Comparison of ENCODE assay signal across 24 cellular contexts in the genomic region with DNA sequence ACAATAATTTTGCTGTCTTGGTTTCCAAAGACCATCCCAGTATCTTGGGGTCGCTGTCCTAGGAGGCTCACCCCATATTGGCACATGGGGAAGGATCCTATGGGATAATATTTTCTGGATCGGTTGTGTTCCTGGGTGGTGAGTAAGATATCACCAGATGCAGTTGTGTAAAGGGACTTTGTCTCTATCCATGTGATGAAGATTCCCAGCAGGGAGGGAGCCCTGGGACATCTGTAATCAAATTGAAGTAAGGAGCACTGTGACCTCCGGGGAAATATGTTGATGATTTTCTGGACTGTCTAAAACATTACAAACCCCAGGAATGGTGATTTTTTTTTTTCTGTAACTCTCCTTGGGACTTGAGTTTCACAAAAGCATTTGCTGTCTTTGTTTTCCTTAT. TPM values are rescaled to one million over a fixed set of nuclear protein-coding genes. Genes with fewer than 3 reads are reported as not detected.
"Had no signal": no experiment of that assay in that cellular context is flagged by ENCODE, and none has a peak within 500 bp of the region (broad histone marks: within the 10 kb centered on the region; RNA-seq: fewer than 3 reads in every experiment).

No MANE protein-coding gene starts in this region.

- H3K27me3 ChIP-seq: brain microvascular endothelial cell, cardiac muscle cell had no signal

- H3K4me3 Mint-ChIP-seq: activated CD8-positive, alpha-beta memory T cell treated with anti-CD3 and anti-CD28 coated beads, Interleukin-2, amount 10 ng/mL, durations not matched to agents 7 days and 5 days; activated naive CD8-positive, alpha-beta T cell; activated T-cell treated with anti-CD3 and anti-CD28 coated beads, Interleukin-2, amount 50 U/mL, for 4 hours; T-cell had no signal

- H3K36me3 ChIP-seq: brain microvascular endothelial cell, cardiac muscle cell, WERI-Rb-1 had no signal

- H3K4me1 Mint-ChIP-seq: activated CD8-positive, alpha-beta memory T cell treated with anti-CD3 and anti-CD28 coated beads, Interleukin-2, amount 10 ng/mL, durations not matched to agents 7 days and 5 days; T-cell had no signal

- H3K9me3 Mint-ChIP-seq: activated T-cell treated with anti-CD3 and anti-CD28 coated beads, Interleukin-2, amount 50 U/mL, for 4 hours had no signal

- H3K36me3 Mint-ChIP-seq: activated CD8-positive, alpha-beta memory T cell treated with anti-CD3 and anti-CD28 coated beads, Interleukin-2, amount 10 ng/mL, durations not matched to agents 7 days and 5 days; activated naive CD8-positive, alpha-beta T cell; T-cell had no signal

- H3K27me3 Mint-ChIP-seq: activated CD8-positive, alpha-beta memory T cell treated with anti-CD3 and anti-CD28 coated beads, Interleukin-2, amount 10 ng/mL, durations not matched to agents 7 days and 5 days; activated naive CD8-positive, alpha-beta T cell; T-cell had no signal

- H3K4me3 ChIP-seq: cardiac muscle cell had no signal

- DNase-seq: activated CD4-positive, alpha-beta T cell treated with anti-CD3 and anti-CD28 coated beads for 4 hours; activated CD8-positive, alpha-beta memory T cell treated with anti-CD3 and anti-CD28 coated beads, Interleukin-2, amount 10 ng/mL, durations not matched to agents 7 days and 5 days; activated effector memory CD4-positive, alpha-beta T cell treated with anti-CD3 and anti-CD28 coated beads, Interleukin-2, amount 50 U/mL, for 16 hours; activated naive CD4-positive, alpha-beta T cell treated with Interleukin-2 at 50 U/mL for 16 hours; activated T-cell treated with anti-CD3 and anti-CD28 coated beads, Interleukin-2, amount 50 U/mL, for 4 hours; brain microvascular endothelial cell; MM.1S; NCI-H1105; NCI-H1436; NCI-H1694 treated with DMSO at 0.1 percent for 48 hours; NCI-H2029 treated with DMSO at 0.1 percent for 48 hours; NCI-H345; NCI-H510A; NCI-H69; PC-3; SHP77 treated with DMSO at 0.1 percent for 48 hours; T-cell; T-helper 2 cell; T1000; WERI-Rb-1 had no signal

- H3K27ac Mint-ChIP-seq: activated CD8-positive, alpha-beta memory T cell treated with anti-CD3 and anti-CD28 coated beads, Interleukin-2, amount 10 ng/mL, durations not matched to agents 7 days and 5 days; activated naive CD8-positive, alpha-beta T cell; T-cell had no signal

- H3K27ac ChIP-seq: brain microvascular endothelial cell, cardiac muscle cell, WERI-Rb-1 had no signal

- ATAC-seq: activated CD4-positive, CD25-positive, alpha-beta regulatory T cell treated with anti-CD3 and anti-CD28 coated beads, Interleukin-2, amount 50 U/mL, for 24 hours; activated CD8-positive, alpha-beta memory T cell treated with anti-CD3 and anti-CD28 coated beads, Interleukin-2, amount 10 ng/mL, durations not matched to agents 7 days and 5 days; activated T-cell treated with anti-CD3 and anti-CD28 coated beads, Interleukin-2, amount 50 U/mL, for 4 hours; PC-3; T-cell had no signal

RNA-seq across cellular contexts. Expression of gene LRTM1, which starts 36.2 kb away (rescaled TPM):
- total RNA-seq: activated CD8-positive, alpha-beta memory T cell treated with anti-CD3 and anti-CD28 coated beads, Interleukin-2, amount 10 ng/mL, durations not matched to agents 7 days and 5 days; activated T-cell treated with anti-CD3 and anti-CD28 coated beads, Interleukin-2, amount 50 U/mL, for 4 hours; cardiac muscle cell; PC-3; SK-MEL-5; T-cell had no signal
